6 cellular contexts compared by ENCODE assay signal in the genomic region with DNA sequence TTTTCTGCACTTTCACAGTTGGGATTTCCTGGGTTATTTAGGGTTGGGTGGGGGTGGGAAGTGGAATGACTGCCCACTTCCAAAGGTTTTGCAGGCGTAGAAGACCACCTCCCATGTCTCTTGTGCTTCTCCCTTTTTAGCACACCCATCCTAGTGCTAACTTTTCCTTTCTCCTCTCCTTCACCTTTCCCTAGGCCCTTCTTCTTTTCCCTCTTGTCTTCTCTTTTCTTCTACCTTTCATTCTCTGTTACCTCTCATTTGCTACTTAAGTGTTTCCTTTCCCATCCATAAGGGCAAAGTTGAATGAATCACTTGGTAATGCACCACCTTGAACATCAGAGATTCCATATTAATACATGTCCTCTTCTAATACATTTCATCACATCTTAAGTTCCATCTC.
"Had no signal": no experiment of that assay in that cellular context is flagged by ENCODE, and none has a peak within 500 bp of the region (broad histone marks: within the 10 kb centered on the region; RNA-seq: fewer than 3 reads in every experiment).

No MANE protein-coding gene starts in this region.

- H3K4me3 ChIP-seq: K562 had no signal

- H3K4me2 ChIP-seq: KMS-11 had no signal

- DNase-seq: IMR-90, KBM-7, KG1 had no signal

- H3K27ac ChIP-seq: HL-60, KMS-11 had no signal

- H3K9ac ChIP-seq: KMS-11 had no signal
